ENCODE assay signal across 21 cellular contexts in genomic region chr1:89221341-89221740, GRCh38. TPM values are rescaled to one million over a fixed set of nuclear protein-coding genes. Genes with fewer than 3 reads are reported as not detected.
A peak's percentile ranks its signal among the peaks of the same experiment; 100 is the strongest.
DNase-seq lines count a peak whose midpoint lies in the region; ATAC-seq and TF ChIP-seq lines count a peak whose summit lies in the region.
"Had no signal": no experiment of that assay in that cellular context is flagged by ENCODE, and none has a peak within 500 bp of the region (broad histone marks: within the 10 kb centered on the region; RNA-seq: fewer than 3 reads in every experiment).

No MANE protein-coding gene starts in this region.

- H3K9me3 ChIP-seq in HEK293 (ENCODE audit: control insufficient read depth, insufficient read depth, low read depth, low read length): no peaks in the 10 kb centered on the region
- no peaks in the 10 kb centered on the region for H3K9me3 ChIP-seq in Caco-2
- H3K9me3 ChIP-seq: BE2C, SJSA1 had no signal

- H3K36me3 ChIP-seq in HEK293 (ENCODE audit: control insufficient read depth in 2 of 2, insufficient read depth in 1 of 2, low read length in 2 of 2) (no peaks in the 10 kb centered on the region), Caco-2 (ENCODE audit: control insufficient read depth, insufficient read depth, low read length) (no peaks in the 10 kb centered on the region)
- H3K36me3 ChIP-seq: BE2C, SJSA1 had no signal

- BruUV-seq in Caco-2 (replicated peaks; lab: Mats Ljungman, UMichigan): no TSS peak

- POLR2A ChIA-PET in HEK293 (lab: Yijun Ruan, JAX) (no interaction called here), Caco-2 (lab: Charles Lee) (no interaction called here)

- no peaks in the 10 kb centered on the region for H3K4me1 Mint-ChIP-seq in Caco-2 (ENCODE audit: low read depth, unreplicated experiment)

- no peak for TF ChIP-seq POLR2A in GM18505 (IDR thresholded peaks at IDR 0.05; ENCODE audit: borderline replicate concordance, extremely low read depth, insufficient read depth, insufficient read length)

- no peak overlapping the region for H3K27ac ChIP-seq in HEK293 (ENCODE audit: extremely low read depth, low read depth, low read length)
- H3K27ac ChIP-seq: SJSA1 had no signal

- intact Hi-C loops in left colon (cut with DNase I, micrococcal nuclease) (no loop called here), Caco-2 (cut with micrococcal nuclease; ENCODE audit: unreplicated experiment) (no loop called here)

- TF ChIP-seq CTCF in HEK293 (tag by site-specific recombination; IDR thresholded peaks at IDR 0.05) (no peak), Caco-2 (IDR thresholded peaks at IDR 0.05; ENCODE audit: insufficient read depth in 1 of 2, low read depth in 1 of 2, low read length in 1 of 2, severe bottlenecking in 1 of 2, unreplicated experiment in 1 of 2) (no peak)

- no peak overlapping the region for H3K4me3 Mint-ChIP-seq in Caco-2 (ENCODE audit: unreplicated experiment)
- H3K4me3 Mint-ChIP-seq: HFFc6 had no signal

- H3K4me3 ChIP-seq in HEK293 (ENCODE audit: low read depth, low read length): no peak overlapping the region
- no peak overlapping the region for H3K4me3 ChIP-seq in Caco-2 (ENCODE audit: low read depth, low read length)
- H3K4me3 ChIP-seq: SJSA1 had no signal

- ATAC-seq in left colon (peak; percentile 43), GM18505 (IDR thresholded peaks at IDR 0.05; ENCODE audit: unreplicated experiment) (no peak)
- ATAC-seq: HepG2, Right ventricle myocardium inferior had no signal

- H3K9me3 Mint-ChIP-seq in Caco-2 (ENCODE audit: unreplicated experiment): no peaks in the 10 kb centered on the region

- H3K27ac Mint-ChIP-seq in Caco-2 (ENCODE audit: unreplicated experiment): no peak overlapping the region
- H3K27ac Mint-ChIP-seq: HFFc6 had no signal

- H3K4me1 ChIP-seq in HEK293 (ENCODE audit: control insufficient read depth, insufficient read depth, low read length): peaks cover 4% of the 10 kb centered on the region; the same call in 1 of the 2 replicates
- no peaks in the 10 kb centered on the region for H3K4me1 ChIP-seq in Caco-2
- H3K4me1 ChIP-seq: BE2C, SJSA1 had no signal

- CTCF ChIA-PET in HEK293 (lab: Yijun Ruan, JAX) (no interaction called here), Caco-2 (lab: Charles Lee) (no interaction called here)

- H3K36me3 Mint-ChIP-seq in Caco-2 (ENCODE audit: insufficient read depth, unreplicated experiment): no peaks in the 10 kb centered on the region

- no peaks in the 10 kb centered on the region for H3K27me3 ChIP-seq in Caco-2 (replicated peaks; ENCODE audit: control insufficient read depth, insufficient read depth, low read length)
- H3K27me3 ChIP-seq: BE2C, SJSA1 had no signal

- DNase-seq in DMS53 (lab: John Stamatoyannopoulos, UW) (peak; percentile 80), OCI-M1 (lab: John Stamatoyannopoulos, UW) (peak; percentile 70), left colon (no peak), globus pallidus (ENCODE audit: low spot score) (no peak), Caco-2 (no peak)
- DNase-seq: BE2C, DMS 273 treated with DMSO at 0.1 percent for 48 hours, HFFc6, KBM-7, NCI-H1092 treated with DMSO at 0.1 percent for 48 hours, NCI-H1436 treated with DMSO at 0.1 percent for 48 hours, NCI-H1930, NCI-H446 treated with DMSO at 0.1 percent for 48 hours, NCI-H82, T-helper 1 cell had no signal

- H3K27me3 Mint-ChIP-seq in Caco-2 (ENCODE audit: insufficient read depth, unreplicated experiment): no peaks in the 10 kb centered on the region

TF ChIP-seq in HEK293, 187 proteins besides CTCF, POLR2A, EP300 and RAD21:
- peak; percentile 35; the same call in 1 of the 2 replicates for TF ChIP-seq TRIM28 (IDR thresholded peaks at IDR 0.05; ENCODE audit: borderline replicate concordance, low read length)
- no peak for TF ChIP-seq ZNF513 (tag by site-specific recombination; IDR thresholded peaks at IDR 0.05)

RNA-seq across cellular contexts. Expression of gene GBP4, which starts 22.6 kb away (rescaled TPM):
- total RNA-seq in left colon: 1 to 10 TPM; 3.9 to 5.4 TPM
- total RNA-seq in Caco-2 (2022): not detected in 2 replicates
- total RNA-seq: HepG2 had no signal

RNA-seq across cellular contexts. Expression of gene GBP7, which starts 45.5 kb away (rescaled TPM):
- total RNA-seq in left colon: not detected
- total RNA-seq in Caco-2 (2022): not detected in 2 replicates
- total RNA-seq: A673, HepG2, HFFc6, Right ventricle myocardium inferior, SJSA1 had no signal

RNA-seq across cellular contexts. Expression of gene GBP5, which starts 51.3 kb away (rescaled TPM):
- total RNA-seq in left colon: 1 to 10 TPM; 2.2 to 2.7 TPM
- not detected in 2 replicates for total RNA-seq in Caco-2 (2022)
- total RNA-seq: A673, HepG2 had no signal

Comparison
In these comparisons a context has a peak if more than half of its experiments do, and no peak if none do; other contexts are left out.
1. DNase-seq: peak in DMS53 (single experiment) and OCI-M1 (single experiment); none in left colon (0 of 2), globus pallidus (single experiment) and Caco-2 (0 of 2).